In genomic region chr12:46382974-46383653, GRCh38 we compare ENCODE assay signal across 1 cellular context.
TF ChIP-seq lines count a peak whose summit lies in the region.

No MANE protein-coding gene starts in this region.

TF ChIP-seq in GM12878, 131 proteins besides CTCF, POLR2A, EP300 and RAD21 (continued from another document and continues in another):
- TF ChIP-seq ZNF592 (IDR thresholded peaks at IDR 0.05) (no peak), BACH1 (IDR thresholded peaks at IDR 0.05; ENCODE audit: borderline replicate concordance) (no peak; the same call in 1 of the 2 replicates), ATF7 (IDR thresholded peaks at IDR 0.05; ENCODE audit: low read depth) (peak; percentile 28; the same call in 1 of the 2 replicates), ZBTB40 (IDR thresholded peaks at IDR 0.05; ENCODE audit: borderline replicate concordance) (no peak), DPF2 (IDR thresholded peaks at IDR 0.05) (peak; percentile 80), USF1 (IDR thresholded peaks at IDR 0.05; ENCODE audit: borderline replicate concordance, extremely low read length, insufficient read depth, low read depth, low read length) (peak; percentile 91), TARDBP (IDR thresholded peaks at IDR 0.05; ENCODE audit: borderline replicate concordance) (peak; percentile 12), FOXM1 (IDR thresholded peaks at IDR 0.05; ENCODE audit: low read depth, low read length) (no peak), TBL1XR1 (IDR thresholded peaks at IDR 0.05; ENCODE audit: low read depth, low read length) (peak; percentile 52; the same call in 1 of the 2 replicates), E4F1 (IDR thresholded peaks at IDR 0.05; ENCODE audit: borderline replicate concordance, partially characterized antibody) (no peak), TAF1 (IDR thresholded peaks at IDR 0.05; ENCODE audit: borderline replicate concordance, low read depth, low read length) (peak; percentile 65), GATAD2B (conservative IDR thresholded peaks at IDR 0.05; ENCODE audit: low read depth) (peak; percentile 92), PAX8 (IDR thresholded peaks at IDR 0.05) (no peak), NR2F1 (conservative IDR thresholded peaks at IDR 0.05) (peak; percentile 68; the same call in 1 of the 2 replicates), ZNF384 (IDR thresholded peaks at IDR 0.05; ENCODE audit: borderline replicate concordance, low read depth, low read length) (no peak), MTA3 (IDR thresholded peaks at IDR 0.05; ENCODE audit: borderline replicate concordance, low read length) (no peak), SMARCA5 (IDR thresholded peaks at IDR 0.05) (peak; percentile 83), ZNF217 (IDR thresholded peaks at IDR 0.05) (peak; percentile 69), KDM1A (IDR thresholded peaks at IDR 0.05; ENCODE audit: borderline replicate concordance) (no peak), POLR2AphosphoS5 (IDR thresholded peaks at IDR 0.05; ENCODE audit: low read length) (peak; percentile 58), JUND (IDR thresholded peaks at IDR 0.05; ENCODE audit: low read depth, low read length) (no peak; the same call in 1 of the 2 replicates), YY1 (IDR thresholded peaks at IDR 0.05; ENCODE audit: low read depth, low read length) (peak; percentile 70), SMAD1 (IDR thresholded peaks at IDR 0.05; ENCODE audit: low read depth, partially characterized antibody) (no peak), CREM (IDR thresholded peaks at IDR 0.05; ENCODE audit: low read depth) (peak; percentile 22; the same call in 1 of the 2 replicates), MEF2A (IDR thresholded peaks at IDR 0.05; ENCODE audit: insufficient read depth, low read depth, low read length) (0 out of 2 replicates have a peak, but pooled peaks have one; percentile 5), CHD4 (IDR thresholded peaks at IDR 0.05) (no peak), MLLT1 (IDR thresholded peaks at IDR 0.05) (no peak), GABPA (IDR thresholded peaks at IDR 0.05; ENCODE audit: low read depth) (no peak), POU2F2 (IDR thresholded peaks at IDR 0.05; ENCODE audit: borderline replicate concordance, low read depth, low read length) (no peak; the same call in 2 of the 3 replicates), SREBF1 (IDR thresholded peaks at IDR 0.05; ENCODE audit: low read length) (no peak), TCF7 (IDR thresholded peaks at IDR 0.05; ENCODE audit: borderline replicate concordance) (no peak), SUPT20H (IDR thresholded peaks at IDR 0.05; ENCODE audit: borderline replicate concordance, control insufficient read depth, low read depth, low read length) (no peak), NRF1 (conservative IDR thresholded peaks at IDR 0.05; ENCODE audit: low read depth, low read length) (peak; percentile 28; the same call in 1 of the 2 replicates), EGR1 (IDR thresholded peaks at IDR 0.05; ENCODE audit: borderline replicate concordance in 1 of 2, low read depth in 2 of 2, low read length in 2 of 2) (peak in 1 of 2 experiments; percentile 78; a peak in 2 of 3 replicates), IRF4 (IDR thresholded peaks at IDR 0.05; ENCODE audit: low read depth, low read length) (0 out of 2 replicates have a peak, but pooled peaks have one; percentile 9), BHLHE40 (IDR thresholded peaks at IDR 0.05; ENCODE audit: borderline replicate concordance in 1 of 2, low read depth in 2 of 2, low read length in 1 of 2) (peak; percentile 73 to 85; a peak in 2 of 4 replicates), E2F8 (IDR thresholded peaks at IDR 0.05; ENCODE audit: low read depth, partially characterized antibody) (no peak), KLF5 (IDR thresholded peaks at IDR 0.05; ENCODE audit: partially characterized antibody) (peak; percentile 46), CEBPZ (IDR thresholded peaks at IDR 0.05; ENCODE audit: low read depth, low read length) (no peak), RB1 (IDR thresholded peaks at IDR 0.05; ENCODE audit: borderline replicate concordance) (no peak), CBX5 (IDR thresholded peaks at IDR 0.05; ENCODE audit: low read depth) (peak; percentile 83; the same call in 1 of the 2 replicates), RCOR1 (conservative IDR thresholded peaks at IDR 0.05; ENCODE audit: low read depth, low read length) (no peak), HDAC6 (IDR thresholded peaks at IDR 0.05; ENCODE audit: unreplicated experiment) (peak; percentile 24), ZNF24 (IDR thresholded peaks at IDR 0.05) (peak; percentile 68; the same call in 1 of the 2 replicates), IKZF1 (conservative IDR thresholded peaks at IDR 0.05) (peak; percentile 40), WRNIP1 (IDR thresholded peaks at IDR 0.05; ENCODE audit: borderline replicate concordance, low read depth, low read length) (no peak), SMAD5 (IDR thresholded peaks at IDR 0.05; ENCODE audit: low read depth) (no peak; the same call in 1 of the 2 replicates)
